In the genomic region with DNA sequence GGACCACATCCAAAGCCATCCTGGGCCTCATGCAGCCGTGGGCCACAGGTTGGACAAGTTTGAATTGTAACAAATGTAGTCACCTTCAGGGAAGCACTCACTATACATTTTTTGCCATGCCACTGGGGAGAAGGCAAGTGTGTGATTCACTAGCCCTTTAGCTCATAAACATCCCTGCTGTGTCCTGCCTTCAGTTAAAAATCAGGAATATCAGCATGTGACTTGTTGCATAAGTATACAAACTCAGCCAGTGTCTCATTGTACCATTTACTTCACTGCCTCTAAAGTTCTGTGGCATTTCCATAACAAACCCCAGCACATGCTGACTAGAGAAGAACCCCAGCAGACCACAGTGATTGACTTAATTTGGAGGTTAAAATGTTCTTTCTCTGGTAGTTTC, we compare ENCODE assay signal across 2 cellular contexts.
TF ChIP-seq lines count a peak whose summit lies in the region.

No MANE protein-coding gene starts in this region.

TF ChIP-seq in A549, 52 proteins besides CTCF, POLR2A, EP300 and RAD21 (continued from another document):
- TF ChIP-seq, protein P1, sequence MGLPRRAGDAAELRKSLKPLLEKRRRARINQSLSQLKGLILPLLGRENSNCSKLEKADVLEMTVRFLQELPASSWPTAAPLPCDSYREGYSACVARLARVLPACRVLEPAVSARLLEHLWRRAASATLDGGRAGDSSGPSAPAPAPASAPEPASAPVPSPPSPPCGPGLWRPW (IDR thresholded peaks at IDR 0.05): no peak
- TF ChIP-seq, protein P2, sequence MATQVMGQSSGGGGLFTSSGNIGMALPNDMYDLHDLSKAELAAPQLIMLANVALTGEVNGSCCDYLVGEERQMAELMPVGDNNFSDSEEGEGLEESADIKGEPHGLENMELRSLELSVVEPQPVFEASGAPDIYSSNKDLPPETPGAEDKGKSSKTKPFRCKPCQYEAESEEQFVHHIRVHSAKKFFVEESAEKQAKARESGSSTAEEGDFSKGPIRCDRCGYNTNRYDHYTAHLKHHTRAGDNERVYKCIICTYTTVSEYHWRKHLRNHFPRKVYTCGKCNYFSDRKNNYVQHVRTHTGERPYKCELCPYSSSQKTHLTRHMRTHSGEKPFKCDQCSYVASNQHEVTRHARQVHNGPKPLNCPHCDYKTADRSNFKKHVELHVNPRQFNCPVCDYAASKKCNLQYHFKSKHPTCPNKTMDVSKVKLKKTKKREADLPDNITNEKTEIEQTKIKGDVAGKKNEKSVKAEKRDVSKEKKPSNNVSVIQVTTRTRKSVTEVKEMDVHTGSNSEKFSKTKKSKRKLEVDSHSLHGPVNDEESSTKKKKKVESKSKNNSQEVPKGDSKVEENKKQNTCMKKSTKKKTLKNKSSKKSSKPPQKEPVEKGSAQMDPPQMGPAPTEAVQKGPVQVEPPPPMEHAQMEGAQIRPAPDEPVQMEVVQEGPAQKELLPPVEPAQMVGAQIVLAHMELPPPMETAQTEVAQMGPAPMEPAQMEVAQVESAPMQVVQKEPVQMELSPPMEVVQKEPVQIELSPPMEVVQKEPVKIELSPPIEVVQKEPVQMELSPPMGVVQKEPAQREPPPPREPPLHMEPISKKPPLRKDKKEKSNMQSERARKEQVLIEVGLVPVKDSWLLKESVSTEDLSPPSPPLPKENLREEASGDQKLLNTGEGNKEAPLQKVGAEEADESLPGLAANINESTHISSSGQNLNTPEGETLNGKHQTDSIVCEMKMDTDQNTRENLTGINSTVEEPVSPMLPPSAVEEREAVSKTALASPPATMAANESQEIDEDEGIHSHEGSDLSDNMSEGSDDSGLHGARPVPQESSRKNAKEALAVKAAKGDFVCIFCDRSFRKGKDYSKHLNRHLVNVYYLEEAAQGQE (IDR thresholded peaks at IDR 0.05): no peak
- no peak for TF ChIP-seq ESRRA (IDR thresholded peaks at IDR 0.05; ENCODE audit: borderline replicate concordance, low read length)
- no peak for TF ChIP-seq FOSL2 (IDR thresholded peaks at IDR 0.05)
- no peak for TF ChIP-seq FOSL2 (CRISPR knock-in tag; IDR thresholded peaks at IDR 0.05)
- TF ChIP-seq, protein P3, sequence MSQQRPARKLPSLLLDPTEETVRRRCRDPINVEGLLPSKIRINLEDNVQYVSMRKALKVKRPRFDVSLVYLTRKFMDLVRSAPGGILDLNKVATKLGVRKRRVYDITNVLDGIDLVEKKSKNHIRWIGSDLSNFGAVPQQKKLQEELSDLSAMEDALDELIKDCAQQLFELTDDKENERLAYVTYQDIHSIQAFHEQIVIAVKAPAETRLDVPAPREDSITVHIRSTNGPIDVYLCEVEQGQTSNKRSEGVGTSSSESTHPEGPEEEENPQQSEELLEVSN (IDR thresholded peaks at IDR 0.05; ENCODE audit: borderline replicate concordance, low read depth): no peak
- no peak for TF ChIP-seq FOXS1 (CRISPR knock-in tag; IDR thresholded peaks at IDR 0.05)
- no peak for TF ChIP-seq KDM5A (IDR thresholded peaks at IDR 0.05)
- TF ChIP-seq, protein P4, sequence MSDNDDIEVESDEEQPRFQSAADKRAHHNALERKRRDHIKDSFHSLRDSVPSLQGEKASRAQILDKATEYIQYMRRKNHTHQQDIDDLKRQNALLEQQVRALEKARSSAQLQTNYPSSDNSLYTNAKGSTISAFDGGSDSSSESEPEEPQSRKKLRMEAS (IDR thresholded peaks at IDR 0.05): no peak
- no peak for TF ChIP-seq SMC3 (IDR thresholded peaks at IDR 0.05)
- TF ChIP-seq, protein P5, sequence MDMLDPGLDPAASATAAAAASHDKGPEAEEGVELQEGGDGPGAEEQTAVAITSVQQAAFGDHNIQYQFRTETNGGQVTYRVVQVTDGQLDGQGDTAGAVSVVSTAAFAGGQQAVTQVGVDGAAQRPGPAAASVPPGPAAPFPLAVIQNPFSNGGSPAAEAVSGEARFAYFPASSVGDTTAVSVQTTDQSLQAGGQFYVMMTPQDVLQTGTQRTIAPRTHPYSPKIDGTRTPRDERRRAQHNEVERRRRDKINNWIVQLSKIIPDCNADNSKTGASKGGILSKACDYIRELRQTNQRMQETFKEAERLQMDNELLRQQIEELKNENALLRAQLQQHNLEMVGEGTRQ (IDR thresholded peaks at IDR 0.05): no peak
- no peak for TF ChIP-seq CHD4 (IDR thresholded peaks at IDR 0.05; ENCODE audit: borderline replicate concordance)
- TF ChIP-seq TP53 (CRISPR knock-in tag; IDR thresholded peaks at IDR 0.05): no peak
- no peak for TF ChIP-seq NFE2L2 (conservative IDR thresholded peaks at IDR 0.05; ENCODE audit: low read length)
- TF ChIP-seq, protein P6, sequence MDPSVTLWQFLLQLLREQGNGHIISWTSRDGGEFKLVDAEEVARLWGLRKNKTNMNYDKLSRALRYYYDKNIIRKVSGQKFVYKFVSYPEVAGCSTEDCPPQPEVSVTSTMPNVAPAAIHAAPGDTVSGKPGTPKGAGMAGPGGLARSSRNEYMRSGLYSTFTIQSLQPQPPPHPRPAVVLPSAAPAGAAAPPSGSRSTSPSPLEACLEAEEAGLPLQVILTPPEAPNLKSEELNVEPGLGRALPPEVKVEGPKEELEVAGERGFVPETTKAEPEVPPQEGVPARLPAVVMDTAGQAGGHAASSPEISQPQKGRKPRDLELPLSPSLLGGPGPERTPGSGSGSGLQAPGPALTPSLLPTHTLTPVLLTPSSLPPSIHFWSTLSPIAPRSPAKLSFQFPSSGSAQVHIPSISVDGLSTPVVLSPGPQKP (IDR thresholded peaks at IDR 0.05; ENCODE audit: low read depth, low read length): no peak
- no peak for TF ChIP-seq KDM1A (IDR thresholded peaks at IDR 0.05; ENCODE audit: low read depth)
- no peak for TF ChIP-seq FOSB (CRISPR knock-in tag; IDR thresholded peaks at IDR 0.05)
- TF ChIP-seq ZNF302 (CRISPR knock-in tag; IDR thresholded peaks at IDR 0.05): no peak
- TF ChIP-seq EHF (CRISPR knock-in tag; IDR thresholded peaks at IDR 0.05): no peak
TF ChIP-seq in A549: peak in this region for 0.

TF ChIP-seq in IMR-90, 13 proteins besides CTCF, POLR2A, EP300 and RAD21 (continued from another document):
- TF ChIP-seq, protein P6 (IDR thresholded peaks at IDR 0.05; ENCODE audit: borderline replicate concordance, low read depth, low read length): no peak
- peak; percentile 78 for TF ChIP-seq BHLHE40 (IDR thresholded peaks at IDR 0.05; ENCODE audit: low read depth, low read length)
TF ChIP-seq in IMR-90: peak in this region for 5.
